Comparison of ENCODE assay signal across 31 cellular contexts in genomic region chr14:70616646-70617045, GRCh38.
"Had no signal": no experiment of that assay in that cellular context is flagged by ENCODE, and none has a peak within 500 bp of the region (broad histone marks: within the 10 kb centered on the region; RNA-seq: fewer than 3 reads in every experiment).

No MANE protein-coding gene starts in this region.

- H3K4me1 ChIP-seq: colonic mucosa, foreskin keratinocyte, left lung, pancreas, right lobe of liver, suprapubic skin, transverse colon, vagina had no signal

- H3K27me3 ChIP-seq: colonic mucosa, pancreas, right lobe of liver, transverse colon, vagina had no signal

- H3K4me3 Mint-ChIP-seq: dendritic cell treated with granulocyte-macrophage colony-stimulating factor and Interleukin-4, amounts not matched to agents 40 ng/mL and 50 ng/mL, for 4 days; mesothelial cell of epicardium; naive B cell; natural killer cell treated with Interleukin-12 subunit alpha and Interleukin-12 subunit beta and Interleukin-15 and Interleukin-18, amount 100 ng/mL, for 72 hours; neural crest cell; stimulated activated naive CD8-positive, alpha-beta T cell treated with anti-CD3 and anti-CD28 coated beads, Interleukin-15, amount 100 ng/mL, for 72 hours had no signal

- H3K4me1 Mint-ChIP-seq: mesothelial cell of epicardium; neural crest cell; stimulated activated naive CD8-positive, alpha-beta T cell treated with anti-CD3 and anti-CD28 coated beads, Interleukin-15, amount 100 ng/mL, for 72 hours had no signal

- ATAC-seq: esophagus mucosa; foreskin keratinocyte; heart right ventricle; left cardiac atrium; left lung; mucosa of descending colon; natural killer cell treated with Interleukin-12 subunit alpha and Interleukin-12 subunit beta and Interleukin-15 and Interleukin-18, amount 100 ng/mL, for 72 hours; pancreas; stimulated activated naive CD8-positive, alpha-beta T cell treated with anti-CD3 and anti-CD28 coated beads, Interleukin-15, amount 100 ng/mL, for 72 hours had no signal

- H3K36me3 ChIP-seq: colonic mucosa, heart right ventricle, left lung, neutrophil, pancreas, right lobe of liver, suprapubic skin, transverse colon, vagina had no signal

- H3K4me3 ChIP-seq: colonic mucosa, heart right ventricle, left lung, mucosa of descending colon, pancreas, right lobe of liver, smooth muscle cell, suprapubic skin, transverse colon, vagina had no signal

- FAIRE-seq: endometrium had no signal

- H3K9me3 ChIP-seq: colonic mucosa, heart right ventricle, left lung, mucosa of descending colon, neutrophil, pancreas, right lobe of liver, suprapubic skin, transverse colon, vagina had no signal

- DNase-seq: colonic mucosa; effector memory CD4-positive, alpha-beta T cell; foreskin keratinocyte; glutamatergic neuron; heart right ventricle; hippocampal formation; left cardiac atrium; left lung; mesenchymal stem cell; mucosa of descending colon; naive B cell; pancreas; right lobe of liver; stimulated activated CD4-positive, alpha-beta T cell treated with anti-CD3 and anti-CD28 coated beads, Interleukin-12 subunit alpha, Interleukin-12 subunit beta, amount 100 ng/mL, for 4 hours; stimulated activated CD4-positive, alpha-beta T cell treated with anti-CD3 and anti-CD28 coated beads, Interleukin-1b, Interleukin-23, amount 100 ng/mL, for 48 hours; stimulated activated CD4-positive, alpha-beta T cell treated with anti-CD3 and anti-CD28 coated beads, Interleukin-4, amount 100 ng/mL, for 1 hour; stimulated activated CD8-positive, alpha-beta memory T cell treated with anti-CD3 and anti-CD28 coated beads, Interleukin-4, amount 100 ng/mL, for 48 hours; stimulated activated naive CD4-positive, alpha-beta T cell; stimulated activated naive CD8-positive, alpha-beta T cell treated with anti-CD3 and anti-CD28 coated beads, Interleukin-15, amount 100 ng/mL, for 72 hours; transverse colon had no signal

- H3K4me2 ChIP-seq: smooth muscle cell had no signal

- H3K27me3 Mint-ChIP-seq: naive B cell; stimulated activated naive CD8-positive, alpha-beta T cell treated with anti-CD3 and anti-CD28 coated beads, Interleukin-15, amount 100 ng/mL, for 72 hours had no signal

- H3K36me3 Mint-ChIP-seq: mesothelial cell of epicardium; naive B cell; natural killer cell treated with Interleukin-12 subunit alpha and Interleukin-12 subunit beta and Interleukin-15 and Interleukin-18, amount 100 ng/mL, for 72 hours had no signal

- H3K27ac Mint-ChIP-seq: dendritic cell treated with granulocyte-macrophage colony-stimulating factor and Interleukin-4, amounts not matched to agents 40 ng/mL and 50 ng/mL, for 4 days; mesothelial cell of epicardium; natural killer cell treated with Interleukin-12 subunit alpha and Interleukin-12 subunit beta and Interleukin-15 and Interleukin-18, amount 100 ng/mL, for 72 hours; stimulated activated naive CD8-positive, alpha-beta T cell treated with anti-CD3 and anti-CD28 coated beads, Interleukin-15, amount 100 ng/mL, for 72 hours had no signal

- H3K27ac ChIP-seq: colonic mucosa, epithelial cell of prostate, foreskin keratinocyte, heart right ventricle, left lung, neutrophil, pancreas, right lobe of liver, suprapubic skin, transverse colon, vagina had no signal

- H3K9me3 Mint-ChIP-seq: dendritic cell treated with granulocyte-macrophage colony-stimulating factor and Interleukin-4, amounts not matched to agents 40 ng/mL and 50 ng/mL, for 4 days; mesothelial cell of epicardium; naive B cell; natural killer cell treated with Interleukin-12 subunit alpha and Interleukin-12 subunit beta and Interleukin-15 and Interleukin-18, amount 100 ng/mL, for 72 hours; stimulated activated naive CD8-positive, alpha-beta T cell treated with anti-CD3 and anti-CD28 coated beads, Interleukin-15, amount 100 ng/mL, for 72 hours had no signal
